Comparison of ENCODE assay signal across 15 cellular contexts in genomic region chr16:11187522-11187921, GRCh38.
DNase-seq lines count a peak whose midpoint lies in the region; ATAC-seq and TF ChIP-seq lines count a peak whose summit lies in the region.
"Had no signal": no experiment of that assay in that cellular context is flagged by ENCODE, and none has a peak within 500 bp of the region (broad histone marks: within the 10 kb centered on the region; RNA-seq: fewer than 3 reads in every experiment).

No MANE protein-coding gene starts in this region.

- no peak overlapping the region for H3K4me2 ChIP-seq in neural progenitor cell

- H3K27me3 ChIP-seq in neural progenitor cell (no peaks in the 10 kb centered on the region), breast epithelium (no peaks in the 10 kb centered on the region)

- no peaks in the 10 kb centered on the region for H3K9me3 Mint-ChIP-seq in activated CD4-positive, alpha-beta T cell treated with anti-CD3 and anti-CD28 coated beads, Interleukin-2, amount 10 ng/mL, durations not matched to agents 7 days and 5 days
- H3K9me3 Mint-ChIP-seq in stimulated activated naive CD8-positive, alpha-beta T cell treated with anti-CD3 and anti-CD28 coated beads, Interleukin-15, Interleukin-2, amounts not matched to agents 100 ng/mL and 50 ng/mL, for 24 hours: no peaks in the 10 kb centered on the region
- H3K9me3 Mint-ChIP-seq in neural progenitor cell: no peaks in the 10 kb centered on the region
- no peaks in the 10 kb centered on the region for H3K9me3 Mint-ChIP-seq in T-cell
- H3K9me3 Mint-ChIP-seq: CD4-positive, alpha-beta T cell had no signal

- intact Hi-C loops in breast epithelium (cut with DNase I; ENCODE audit: low total_unique reads): loop anchor here (5.0 kb wide), 1 partner anchor 950 kb away; no protein-coding TSS in a partner anchor

- H3F3A ChIP-seq in neural progenitor cell (ENCODE audit: low read depth): no peaks in the 10 kb centered on the region

- H3K4me3 Mint-ChIP-seq in activated CD4-positive, alpha-beta T cell treated with anti-CD3 and anti-CD28 coated beads, Interleukin-2, amount 10 ng/mL, durations not matched to agents 7 days and 5 days: no peak overlapping the region
- no peak overlapping the region for H3K4me3 Mint-ChIP-seq in stimulated activated naive CD8-positive, alpha-beta T cell treated with anti-CD3 and anti-CD28 coated beads, Interleukin-15, Interleukin-2, amounts not matched to agents 100 ng/mL and 50 ng/mL, for 24 hours
- H3K4me3 Mint-ChIP-seq in neural progenitor cell: no peak overlapping the region
- no peak overlapping the region for H3K4me3 Mint-ChIP-seq in T-cell
- H3K4me3 Mint-ChIP-seq: B cell; CD4-positive, alpha-beta T cell had no signal

- DNase-seq in activated CD4-positive, alpha-beta T cell treated with anti-CD3 and anti-CD28 coated beads, Interleukin-2, amount 10 ng/mL, durations not matched to agents 7 days and 5 days: no peak
- DNase-seq in activated CD4-positive, alpha-beta T cell treated with anti-CD3 and anti-CD28 coated beads, Interleukin-2, amount 50 U/mL, for 48 hours: no peak
- no peak for DNase-seq in stimulated activated naive CD8-positive, alpha-beta T cell treated with anti-CD3 and anti-CD28 coated beads, Interleukin-15, Interleukin-2, amounts not matched to agents 100 U/mL and 50 U/mL, for 24 hours
- DNase-seq in neural progenitor cell (ENCODE audit: low spot score) (no peak), breast epithelium (ENCODE audit: low spot score in 2 of 2) (no peak), T-cell (no peak)
- DNase-seq: C1 segment of cervical spinal cord; Calu3; CD4-positive, alpha-beta T cell; DMS 273 treated with DMSO at 0.1 percent for 48 hours; GOT3 had no signal

- H3K4me3 ChIP-seq in neural progenitor cell (no peak overlapping the region), breast epithelium (no peak overlapping the region)
- H3K4me3 ChIP-seq: HAP-1 had no signal

- no peaks in the 10 kb centered on the region for H3K9me3 ChIP-seq in neural progenitor cell (ENCODE audit: low read depth)
- H3K9me3 ChIP-seq in breast epithelium: no peaks in the 10 kb centered on the region
- H3K9me3 ChIP-seq: HAP-1 had no signal

- H3K36me3 ChIP-seq in neural progenitor cell: no peaks in the 10 kb centered on the region
- H3K36me3 ChIP-seq in breast epithelium: no peaks in the 10 kb centered on the region
- H3K36me3 ChIP-seq: HAP-1 had no signal

- CTCF ChIA-PET in activated CD4-positive, alpha-beta T cell treated with anti-CD3 and anti-CD28 coated beads, Interleukin-2, amount 10 ng/mL, durations not matched to agents 7 days and 5 days (lab: Charles Lee): interaction anchor here (1.1 to 1.7 kb wide), 3 partner anchors 11 to 198 kb away, joined by 3 to 4 read pairs (median 3); no protein-coding TSS in a partner anchor
- CTCF ChIA-PET in T-cell (lab: Charles Lee): interaction anchor here (0.6 to 0.7 kb wide), 2 partner anchors 59 to 202 kb away, joined by 3 read pairs; no protein-coding TSS in a partner anchor

- peaks cover 2% of the 10 kb centered on the region for H3K36me3 Mint-ChIP-seq in activated CD4-positive, alpha-beta T cell treated with anti-CD3 and anti-CD28 coated beads, Interleukin-2, amount 10 ng/mL, durations not matched to agents 7 days and 5 days (ENCODE audit: low read depth)
- no peaks in the 10 kb centered on the region for H3K36me3 Mint-ChIP-seq in stimulated activated naive CD8-positive, alpha-beta T cell treated with anti-CD3 and anti-CD28 coated beads, Interleukin-15, Interleukin-2, amounts not matched to agents 100 ng/mL and 50 ng/mL, for 24 hours (ENCODE audit: low read depth)
- H3K36me3 Mint-ChIP-seq in neural progenitor cell (no peaks in the 10 kb centered on the region), T-cell (no peaks in the 10 kb centered on the region)

- H3K27ac Mint-ChIP-seq in activated CD4-positive, alpha-beta T cell treated with anti-CD3 and anti-CD28 coated beads, Interleukin-2, amount 10 ng/mL, durations not matched to agents 7 days and 5 days: peak overlapping the region; percentile 36
- peak overlapping the region; percentile 41 for H3K27ac Mint-ChIP-seq in stimulated activated naive CD8-positive, alpha-beta T cell treated with anti-CD3 and anti-CD28 coated beads, Interleukin-15, Interleukin-2, amounts not matched to agents 100 ng/mL and 50 ng/mL, for 24 hours
- H3K27ac Mint-ChIP-seq in neural progenitor cell (peak overlapping the region; percentile 62), T-cell (no peak overlapping the region)
- H3K27ac Mint-ChIP-seq: B cell; CD4-positive, alpha-beta T cell had no signal

- H4K20me1 ChIP-seq in neural progenitor cell (ENCODE audit: low read depth): no peaks in the 10 kb centered on the region

- H3K4me1 Mint-ChIP-seq in activated CD4-positive, alpha-beta T cell treated with anti-CD3 and anti-CD28 coated beads, Interleukin-2, amount 10 ng/mL, durations not matched to agents 7 days and 5 days: peaks cover 38% of the 10 kb centered on the region
- peaks cover 43% of the 10 kb centered on the region for H3K4me1 Mint-ChIP-seq in stimulated activated naive CD8-positive, alpha-beta T cell treated with anti-CD3 and anti-CD28 coated beads, Interleukin-15, Interleukin-2, amounts not matched to agents 100 ng/mL and 50 ng/mL, for 24 hours (ENCODE audit: low read depth)
- H3K4me1 Mint-ChIP-seq in neural progenitor cell (peaks cover under 1% of the 10 kb centered on the region), T-cell (no peaks in the 10 kb centered on the region)

- no peak overlapping the region for H3K9ac ChIP-seq in neural progenitor cell

- TF ChIP-seq POLR2A in breast epithelium (IDR thresholded peaks at IDR 0.05): no peak

- H3K4me1 ChIP-seq in neural progenitor cell (peaks cover 7% of the 10 kb centered on the region), breast epithelium (no peaks in the 10 kb centered on the region)
- H3K4me1 ChIP-seq: HAP-1 had no signal

- POLR2A ChIA-PET in activated CD4-positive, alpha-beta T cell treated with anti-CD3 and anti-CD28 coated beads, Interleukin-2, amount 10 ng/mL, durations not matched to agents 7 days and 5 days (lab: Charles Lee): interaction anchor here (0.6 kb wide), 1 partner anchor 469 kb away, joined by 6 read pairs; no protein-coding TSS in a partner anchor
- POLR2A ChIA-PET in T-cell (lab: Charles Lee): no interaction called here

- no peak for ATAC-seq in stimulated activated naive CD8-positive, alpha-beta T cell treated with anti-CD3 and anti-CD28 coated beads, Interleukin-15, Interleukin-2, amounts not matched to agents 100 U/mL and 50 U/mL, for 24 hours
- ATAC-seq in HG03175 (IDR thresholded peaks at IDR 0.05; ENCODE audit: unreplicated experiment) (no peak), T-cell (replicated peaks in 1 of 4) (no peak)

- H3K27ac ChIP-seq in neural progenitor cell (no peak overlapping the region), breast epithelium (no peak overlapping the region)

- no peaks in the 10 kb centered on the region for H3K79me2 ChIP-seq in neural progenitor cell (ENCODE audit: low read depth)

- no peak for TF ChIP-seq CTCF in neural progenitor cell (IDR thresholded peaks at IDR 0.05)
- no peak for TF ChIP-seq CTCF in breast epithelium (IDR thresholded peaks at IDR 0.05)

- no peak overlapping the region for H2AFZ ChIP-seq in neural progenitor cell (replicated peaks)

- no peaks in the 10 kb centered on the region for H3K27me3 Mint-ChIP-seq in activated CD4-positive, alpha-beta T cell treated with anti-CD3 and anti-CD28 coated beads, Interleukin-2, amount 10 ng/mL, durations not matched to agents 7 days and 5 days
- H3K27me3 Mint-ChIP-seq in stimulated activated naive CD8-positive, alpha-beta T cell treated with anti-CD3 and anti-CD28 coated beads, Interleukin-15, Interleukin-2, amounts not matched to agents 100 ng/mL and 50 ng/mL, for 24 hours: no peaks in the 10 kb centered on the region
- H3K27me3 Mint-ChIP-seq in neural progenitor cell (ENCODE audit: insufficient read depth, low read depth): peaks cover 2% of the 10 kb centered on the region
- H3K27me3 Mint-ChIP-seq in T-cell: no peaks in the 10 kb centered on the region
- H3K27me3 Mint-ChIP-seq: B cell; CD4-positive, alpha-beta T cell had no signal

Comparison
In these comparisons a context has a peak if more than half of its experiments do, and no peak if none do; other contexts are left out.
1. H3K27ac Mint-ChIP-seq: peak in activated CD4-positive, alpha-beta T cell treated with anti-CD3 and anti-CD28 coated beads, Interleukin-2, amount 10 ng/mL, durations not matched to agents 7 days and 5 days (single experiment), stimulated activated naive CD8-positive, alpha-beta T cell treated with anti-CD3 and anti-CD28 coated beads, Interleukin-15, Interleukin-2, amounts not matched to agents 100 ng/mL and 50 ng/mL, for 24 hours (single experiment) and neural progenitor cell (single experiment); none in T-cell (0 of 2).